Comparison of ENCODE assay signal across 14 cellular contexts in the genomic region with DNA sequence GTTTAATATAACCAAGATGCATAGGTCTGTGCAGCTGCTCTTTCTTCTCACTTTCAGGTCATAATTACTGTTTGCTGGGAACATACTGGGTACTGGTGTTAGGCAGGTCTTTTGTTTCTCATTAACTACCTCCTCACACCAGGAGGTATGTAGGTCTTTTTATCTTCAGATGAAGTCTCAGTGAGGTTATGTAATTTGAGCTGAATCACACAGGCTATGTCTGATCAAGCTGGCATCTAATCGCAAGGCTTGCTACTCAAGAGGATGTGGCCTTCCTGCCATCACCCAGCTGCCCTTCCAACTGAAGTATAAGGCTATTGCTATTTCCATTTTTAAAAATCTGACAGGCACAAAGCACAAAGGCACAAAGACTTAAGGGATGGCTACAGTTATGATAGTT.
DNase-seq lines count a peak whose midpoint lies in the region; ATAC-seq and TF ChIP-seq lines count a peak whose summit lies in the region.
"Had no signal": no experiment of that assay in that cellular context is flagged by ENCODE, and none has a peak within 500 bp of the region (broad histone marks: within the 10 kb centered on the region; RNA-seq: fewer than 3 reads in every experiment).

No MANE protein-coding gene starts in this region.

- H3K4me1 ChIP-seq in naive thymus-derived CD4-positive, alpha-beta T cell (ENCODE audit: control insufficient read depth in 2 of 2, insufficient read depth in 2 of 2, low read length in 2 of 2) = peaks cover 4 to 43% of the 10 kb centered on the region in 2 donors
- H3K4me1 ChIP-seq: ascending aorta, foreskin keratinocyte had no signal

- no peak overlapping the region for H3K4me3 ChIP-seq in naive thymus-derived CD4-positive, alpha-beta T cell (ENCODE audit: low read length)
- H3K4me3 ChIP-seq: ascending aorta, ovary had no signal

- no peak for TF ChIP-seq CTCF in activated CD8-positive, alpha-beta T cell treated with anti-CD3 and anti-CD28 coated beads for 36 hours (IDR thresholded peaks at IDR 0.05)

- H3K36me3 Mint-ChIP-seq in activated CD8-positive, alpha-beta T cell treated with anti-CD3 and anti-CD28 coated beads for 36 hours (ENCODE audit: low read depth) = peaks cover 18% of the 10 kb centered on the region
- peaks cover 6% of the 10 kb centered on the region for H3K36me3 Mint-ChIP-seq in activated CD8-positive, alpha-beta T cell treated with anti-CD3 and anti-CD28 coated beads, Interleukin-2, amount 10 ng/mL, durations not matched to agents 7 days and 5 days (ENCODE audit: low read depth)
- peaks cover 41% of the 10 kb centered on the region for H3K36me3 Mint-ChIP-seq in T-cell
- H3K36me3 Mint-ChIP-seq in naive thymus-derived CD4-positive, alpha-beta T cell = peaks cover 9 to 44% (median 30%) of the 10 kb centered on the region in 5 donors
- H3K36me3 Mint-ChIP-seq in immature natural killer cell = peaks cover 0 to 11% (median 4%) of the 10 kb centered on the region in 3 donors

- peak; percentile 35 for ATAC-seq in activated CD8-positive, alpha-beta T cell treated with anti-CD3 and anti-CD28 coated beads for 36 hours
- no peak for ATAC-seq in activated CD8-positive, alpha-beta T cell treated with anti-CD3 and anti-CD28 coated beads, Interleukin-2, amount 10 ng/mL, durations not matched to agents 7 days and 5 days
- ATAC-seq in T-cell (replicated peaks in 1 of 4) (peak; percentile 27 to 75 (median 50)), GM21529 (IDR thresholded peaks at IDR 0.05; ENCODE audit: unreplicated experiment) (no peak)
- ATAC-seq in naive thymus-derived CD4-positive, alpha-beta T cell = peak; percentile 49
- ATAC-seq: foreskin keratinocyte, left ventricle myocardium superior had no signal

- POLR2A ChIA-PET in activated CD8-positive, alpha-beta T cell treated with anti-CD3 and anti-CD28 coated beads for 36 hours (lab: Charles Lee) = interaction anchor here (1.3 to 4.7 kb wide), 4 partner anchors 10 to 20 kb away, joined by 5 to 23 read pairs (median 10); no protein-coding TSS in a partner anchor
- POLR2A ChIA-PET in activated CD8-positive, alpha-beta T cell treated with anti-CD3 and anti-CD28 coated beads, Interleukin-2, amount 10 ng/mL, durations not matched to agents 7 days and 5 days (lab: Charles Lee) = interaction anchor here (0.7 kb wide), 1 partner anchor 22 kb away, joined by 3 read pairs; no protein-coding TSS in a partner anchor
- POLR2A ChIA-PET in T-cell (lab: Charles Lee) = interaction anchor here (0.6 to 0.9 kb wide), 3 partner anchors 25 to 38 kb away, joined by 3 to 11 read pairs (median 5); no protein-coding TSS in a partner anchor
- POLR2A ChIA-PET in naive thymus-derived CD4-positive, alpha-beta T cell (lab: Charles Lee) = interaction anchor here (1.1 to 1.8 kb wide), 3 partner anchors 10 to 19 kb away, joined by 3 to 5 read pairs (median 4); no protein-coding TSS in a partner anchor

- peaks cover 67% of the 10 kb centered on the region for H3K4me1 Mint-ChIP-seq in activated CD8-positive, alpha-beta T cell treated with anti-CD3 and anti-CD28 coated beads for 36 hours (ENCODE audit: low read depth)
- H3K4me1 Mint-ChIP-seq in activated CD8-positive, alpha-beta T cell treated with anti-CD3 and anti-CD28 coated beads, Interleukin-2, amount 10 ng/mL, durations not matched to agents 7 days and 5 days (ENCODE audit: low read depth) = peaks cover 9% of the 10 kb centered on the region
- H3K4me1 Mint-ChIP-seq in T-cell (peaks cover 78 to 90% (median 82%) of the 10 kb centered on the region in 3 donors), immature natural killer cell (peaks cover 60 to 78% of the 10 kb centered on the region in 2 donors)
- peaks cover 40 to 98% (median 96%) of the 10 kb centered on the region in 7 donors for H3K4me1 Mint-ChIP-seq in naive thymus-derived CD4-positive, alpha-beta T cell

- H3K27me3 ChIP-seq in naive thymus-derived CD4-positive, alpha-beta T cell (ENCODE audit: control insufficient read depth in 2 of 2, insufficient read depth in 2 of 2, low read length in 2 of 2) = no peaks in the 10 kb centered on the region
- H3K27me3 ChIP-seq: ascending aorta, foreskin keratinocyte, ovary had no signal

- no peak overlapping the region for H3K27ac ChIP-seq in naive thymus-derived CD4-positive, alpha-beta T cell (ENCODE audit: low read depth, low read length)
- H3K27ac ChIP-seq: ascending aorta, foreskin keratinocyte, HL-60, ovary had no signal

- H3K27me3 Mint-ChIP-seq in activated CD8-positive, alpha-beta T cell treated with anti-CD3 and anti-CD28 coated beads for 36 hours = no peaks in the 10 kb centered on the region
- H3K27me3 Mint-ChIP-seq in activated CD8-positive, alpha-beta T cell treated with anti-CD3 and anti-CD28 coated beads, Interleukin-2, amount 10 ng/mL, durations not matched to agents 7 days and 5 days (ENCODE audit: low read depth) = peaks cover 4% of the 10 kb centered on the region
- H3K27me3 Mint-ChIP-seq in T-cell (no peaks in the 10 kb centered on the region), immature natural killer cell (ENCODE audit: low read depth in 3 of 3) (no peaks in the 10 kb centered on the region)
- H3K27me3 Mint-ChIP-seq in naive thymus-derived CD4-positive, alpha-beta T cell = no peaks in the 10 kb centered on the region

- intact Hi-C loops in activated CD8-positive, alpha-beta T cell treated with anti-CD3 and anti-CD28 coated beads for 36 hours (cut with micrococcal nuclease) = no loop called here
- intact Hi-C loops in naive thymus-derived CD4-positive, alpha-beta T cell (cut with micrococcal nuclease) = no loop called here

- H3K27ac Mint-ChIP-seq in activated CD8-positive, alpha-beta T cell treated with anti-CD3 and anti-CD28 coated beads for 36 hours = no peak overlapping the region
- no peak overlapping the region for H3K27ac Mint-ChIP-seq in activated CD8-positive, alpha-beta T cell treated with anti-CD3 and anti-CD28 coated beads, Interleukin-2, amount 10 ng/mL, durations not matched to agents 7 days and 5 days
- H3K27ac Mint-ChIP-seq in T-cell (peak overlapping the region in 1 of 2 donors; percentile 67), immature natural killer cell (peak overlapping the region in 3 of 6 donors; percentile 6 to 28 (median 19))
- peak overlapping the region in 8 of 9 donors; percentile 6 to 84 (median 44) for H3K27ac Mint-ChIP-seq in naive thymus-derived CD4-positive, alpha-beta T cell

- peaks cover 0 to 6% (median 0%) of the 10 kb centered on the region in 3 experiments for H3K36me3 ChIP-seq in naive thymus-derived CD4-positive, alpha-beta T cell (ENCODE audit: control insufficient read depth in 2 of 3, insufficient read depth in 3 of 3, low read length in 3 of 3)
- H3K36me3 ChIP-seq: ascending aorta, ovary had no signal

- H3K9me3 ChIP-seq in naive thymus-derived CD4-positive, alpha-beta T cell (ENCODE audit: control insufficient read depth in 2 of 3, low read length in 3 of 3) = no peaks in the 10 kb centered on the region
- H3K9me3 ChIP-seq: ascending aorta had no signal

- no peak overlapping the region for H3K4me3 Mint-ChIP-seq in activated CD8-positive, alpha-beta T cell treated with anti-CD3 and anti-CD28 coated beads for 36 hours
- H3K4me3 Mint-ChIP-seq in activated CD8-positive, alpha-beta T cell treated with anti-CD3 and anti-CD28 coated beads, Interleukin-2, amount 10 ng/mL, durations not matched to agents 7 days and 5 days = no peak overlapping the region
- H3K4me3 Mint-ChIP-seq in T-cell (no peak overlapping the region), immature natural killer cell (no peak overlapping the region)
- H3K4me3 Mint-ChIP-seq in naive thymus-derived CD4-positive, alpha-beta T cell = peak overlapping the region in 4 of 10 donors; percentile 23 to 53 (median 40)

- DNase-seq in activated CD8-positive, alpha-beta T cell treated with anti-CD3 and anti-CD28 coated beads for 36 hours = no peak
- DNase-seq in activated CD8-positive, alpha-beta T cell treated with anti-CD3 and anti-CD28 coated beads, Interleukin-2, amount 10 ng/mL, durations not matched to agents 7 days and 5 days = no peak
- DNase-seq in NCI-H146 (lab: John Stamatoyannopoulos, UW) (peak; percentile 95), T-cell (no peak), immature natural killer cell (no peak), SKM-1 (lab: John Stamatoyannopoulos, UW; ENCODE audit: unreplicated experiment) (no peak)
- DNase-seq in naive thymus-derived CD4-positive, alpha-beta T cell = no peak
- DNase-seq: foreskin keratinocyte, left ventricle myocardium superior, MV-4-11, ovary had no signal

- peaks cover 7% of the 10 kb centered on the region for H3K9me3 Mint-ChIP-seq in activated CD8-positive, alpha-beta T cell treated with anti-CD3 and anti-CD28 coated beads for 36 hours
- no peaks in the 10 kb centered on the region for H3K9me3 Mint-ChIP-seq in activated CD8-positive, alpha-beta T cell treated with anti-CD3 and anti-CD28 coated beads, Interleukin-2, amount 10 ng/mL, durations not matched to agents 7 days and 5 days (ENCODE audit: insufficient read depth)
- H3K9me3 Mint-ChIP-seq in T-cell (peaks cover 0 to 4% (median 0%) of the 10 kb centered on the region in 3 donors), immature natural killer cell (peaks cover 0 to 4% (median 0%) of the 10 kb centered on the region in 6 donors)
- H3K9me3 Mint-ChIP-seq in naive thymus-derived CD4-positive, alpha-beta T cell = peaks cover 0 to 13% (median 2%) of the 10 kb centered on the region in 11 donors

- CTCF ChIA-PET in activated CD8-positive, alpha-beta T cell treated with anti-CD3 and anti-CD28 coated beads for 36 hours (lab: Charles Lee) = interaction anchor here (0.7 to 1.5 kb wide), 4 partner anchors 8 to 63 kb away, joined by 3 read pairs; no protein-coding TSS in a partner anchor
- CTCF ChIA-PET in activated CD8-positive, alpha-beta T cell treated with anti-CD3 and anti-CD28 coated beads, Interleukin-2, amount 10 ng/mL, durations not matched to agents 7 days and 5 days (lab: Charles Lee) = interaction anchor here (1.0 to 1.6 kb wide), 5 partner anchors 8 to 73 kb away, joined by 3 to 5 read pairs (median 4); no protein-coding TSS in a partner anchor
- CTCF ChIA-PET in T-cell (lab: Charles Lee) = interaction anchor here (0.7 kb wide), 2 partner anchors 267 to 465 kb away, joined by 3 to 6 read pairs; no protein-coding TSS in a partner anchor
- CTCF ChIA-PET in naive thymus-derived CD4-positive, alpha-beta T cell (lab: Charles Lee) = no interaction called here

Comparison
In these comparisons a context has a peak if more than half of its experiments do, and no peak if none do; other contexts are left out.
1. ATAC-seq: peak in activated CD8-positive, alpha-beta T cell treated with anti-CD3 and anti-CD28 coated beads for 36 hours (single experiment), T-cell (4 of 4) and naive thymus-derived CD4-positive, alpha-beta T cell (single experiment); none in activated CD8-positive, alpha-beta T cell treated with anti-CD3 and anti-CD28 coated beads, Interleukin-2, amount 10 ng/mL, durations not matched to agents 7 days and 5 days (single experiment) and GM21529 (single experiment).
2. H3K27ac Mint-ChIP-seq: peak in naive thymus-derived CD4-positive, alpha-beta T cell (8 of 9); none in activated CD8-positive, alpha-beta T cell treated with anti-CD3 and anti-CD28 coated beads for 36 hours (single experiment) and activated CD8-positive, alpha-beta T cell treated with anti-CD3 and anti-CD28 coated beads, Interleukin-2, amount 10 ng/mL, durations not matched to agents 7 days and 5 days (single experiment).